Comparison of ENCODE assay signal across 24 cellular contexts in the genomic region with DNA sequence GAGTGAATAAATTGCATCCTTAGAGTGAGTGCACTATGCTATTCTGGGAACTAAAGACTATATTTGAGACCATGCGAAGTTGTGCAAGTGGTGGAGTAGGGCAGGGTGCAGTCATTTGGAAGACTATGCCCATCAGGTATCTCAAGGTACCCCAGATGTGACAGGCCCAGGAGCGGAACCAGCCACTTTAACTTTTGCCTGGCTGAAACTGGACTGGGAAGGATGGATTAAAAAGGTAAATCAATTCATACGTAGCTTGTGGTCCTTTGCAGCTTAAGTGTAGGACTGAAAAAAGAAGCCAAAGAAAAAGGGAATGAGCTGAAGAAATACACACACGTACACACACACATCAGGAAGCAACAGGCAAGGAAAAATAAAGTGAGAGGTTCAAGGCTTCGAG. TPM values are rescaled to one million over a fixed set of nuclear protein-coding genes. Genes with fewer than 3 reads are reported as not detected.
DNase-seq lines count a peak whose midpoint lies in the region; ATAC-seq, FAIRE-seq and TF ChIP-seq lines count a peak whose summit lies in the region.
"Had no signal": no experiment of that assay in that cellular context is flagged by ENCODE, and none has a peak within 500 bp of the region (broad histone marks: within the 10 kb centered on the region; RNA-seq: fewer than 3 reads in every experiment).

No MANE protein-coding gene starts in this region.

- peaks cover 59% of the 10 kb centered on the region for H3K4me1 Mint-ChIP-seq in Calu3 (ENCODE audit: low read depth, unreplicated experiment)
- H3K4me1 Mint-ChIP-seq: CD8-positive, alpha-beta memory T cell had no signal

- H3K27ac Mint-ChIP-seq in Calu3 (ENCODE audit: unreplicated experiment) = peak overlapping the region; percentile 93
- H3K27ac Mint-ChIP-seq: activated CD8-positive, alpha-beta T cell treated with anti-CD3 and anti-CD28 coated beads for 36 hours; CD8-positive, alpha-beta memory T cell had no signal

- H3K4me3 Mint-ChIP-seq in Calu3 (ENCODE audit: low read depth, unreplicated experiment) = peak overlapping the region; percentile 91
- H3K4me3 Mint-ChIP-seq: activated CD8-positive, alpha-beta T cell treated with anti-CD3 and anti-CD28 coated beads for 36 hours; CD8-positive, alpha-beta memory T cell had no signal

- no peak for TF ChIP-seq CTCF in Calu3 (IDR thresholded peaks at IDR 0.05; ENCODE audit: unreplicated experiment)
- TF ChIP-seq CTCF in K562 (IDR thresholded peaks at IDR 0.05 in 2 of 3, conservative IDR thresholded peaks at IDR 0.05 in 1 of 3; ENCODE audit: insufficient read depth in 2 of 3, low read depth in 1 of 3, low read length in 3 of 3) = no peak
- TF ChIP-seq CTCF in esophagus muscularis mucosa (IDR thresholded peaks at IDR 0.05) = no peak

- H3K4me2 ChIP-seq in K562 (ENCODE audit: insufficient read depth, low read length) = peak overlapping the region; percentile 27; the same call in 1 of the 2 replicates

- H3K9ac ChIP-seq in K562 (ENCODE audit: insufficient read depth in 1 of 2, low read depth in 2 of 2, low read length in 2 of 2) = no peak overlapping the region
- H3K9ac ChIP-seq in rectal smooth muscle tissue (ENCODE audit: low read length) = no peak overlapping the region

- intact Hi-C loops in Calu3 (cut with micrococcal nuclease; ENCODE audit: unreplicated experiment) (no loop called here), K562 (cut with micrococcal nuclease) (loop anchor here (5.0 kb wide), 1 partner anchor 103 kb away; no protein-coding TSS in a partner anchor), esophagus muscularis mucosa (cut with DNase I) (no loop called here)

- H3K36me3 ChIP-seq in K562 (ENCODE audit: control insufficient read depth, insufficient read depth, low read length) = no peaks in the 10 kb centered on the region
- no peaks in the 10 kb centered on the region for H3K36me3 ChIP-seq in rectal smooth muscle tissue (ENCODE audit: control insufficient read depth, insufficient read depth, low read length)
- H3K36me3 ChIP-seq in esophagus muscularis mucosa = no peaks in the 10 kb centered on the region
- H3K36me3 ChIP-seq: ovary, SJSA1, tibial artery had no signal

- no peaks in the 10 kb centered on the region for H3K27me3 Mint-ChIP-seq in Calu3 (ENCODE audit: unreplicated experiment)
- H3K27me3 Mint-ChIP-seq: activated CD8-positive, alpha-beta T cell treated with anti-CD3 and anti-CD28 coated beads for 36 hours had no signal

- in situ Hi-C loops in K562 (cut with MboI) = no loop called here

- H3K4me3 ChIP-seq in K562 (no peak overlapping the region), rectal smooth muscle tissue (ENCODE audit: low read length) (peak overlapping the region; percentile 8), esophagus muscularis mucosa (no peak overlapping the region)
- H3K4me3 ChIP-seq: ovary, SJSA1 had no signal

- 7% methylated on average over 5 of the region's 5 CpGs for WGBS in K562 (ENCODE audit: insufficient coverage, low coverage, missing lambda C conversion rate)
- WGBS in esophagus muscularis mucosa = 85% methylated on average over 5 of the region's 5 CpGs

- H3K27me3 ChIP-seq in K562 (ENCODE audit: control insufficient read depth in 2 of 2, insufficient read depth in 2 of 2, low read length in 2 of 2) = no peaks in the 10 kb centered on the region
- no peaks in the 10 kb centered on the region for H3K27me3 ChIP-seq in rectal smooth muscle tissue (ENCODE audit: control insufficient read depth, insufficient read depth, low read length)
- no peaks in the 10 kb centered on the region for H3K27me3 ChIP-seq in esophagus muscularis mucosa
- H3K27me3 ChIP-seq: foreskin keratinocyte, ovary, SJSA1, tibial artery had no signal

- no peak for FAIRE-seq in K562 (lab: Jason Lieb, UNC)
- FAIRE-seq: islet of Langerhans had no signal

- H3K36me3 Mint-ChIP-seq in Calu3 (ENCODE audit: insufficient read depth, unreplicated experiment) = peaks cover 61% of the 10 kb centered on the region
- H3K36me3 Mint-ChIP-seq: CD8-positive, alpha-beta memory T cell had no signal

- TF ChIP-seq EP300 in K562 (IDR thresholded peaks at IDR 0.05; ENCODE audit: low read length) (no peak), esophagus muscularis mucosa (IDR thresholded peaks at IDR 0.05) (no peak)

- no peaks in the 10 kb centered on the region for H3K9me3 Mint-ChIP-seq in Calu3 (ENCODE audit: low read depth, unreplicated experiment)

- ATAC-seq in K562 = no peak
- ATAC-seq: activated CD8-positive, alpha-beta T cell treated with anti-CD3 and anti-CD28 coated beads for 36 hours; foreskin keratinocyte; Panc1; sciatic nerve had no signal

- TF ChIP-seq POLR2A in GM19099 (IDR thresholded peaks at IDR 0.05; ENCODE audit: extremely low read depth, insufficient read length, low read depth) (peak; percentile 29), K562 (conservative IDR thresholded peaks at IDR 0.05) (no peak), esophagus muscularis mucosa (IDR thresholded peaks at IDR 0.05; ENCODE audit: low read depth) (no peak)

- no peak for TF ChIP-seq RAD21 in K562 (CRISPR knock-in tag; conservative IDR thresholded peaks at IDR 0.05 in 1 of 2, IDR thresholded peaks at IDR 0.05 in 1 of 2)

- BruUV-seq in Calu3 (replicated peaks; lab: Mats Ljungman, UMichigan) (no TSS peak), K562 (replicated peaks; lab: Mats Ljungman, UMichigan) (no TSS peak)

- no peak overlapping the region for H2AFZ ChIP-seq in K562 (ENCODE audit: low read depth, low read length)

- DNase-seq in Calu3 (no peak), K562 (ENCODE audit: extremely low read depth in 1 of 4, low spot score in 3 of 4) (no peak), cerebellum (ENCODE audit: low spot score) (no peak), esophagus muscularis mucosa (ENCODE audit: extremely low spot score) (no peak), GM03348 (ENCODE audit: low spot score) (no peak)
- DNase-seq: activated CD8-positive, alpha-beta T cell treated with anti-CD3 and anti-CD28 coated beads for 36 hours; activated naive CD4-positive, alpha-beta T cell treated with Interleukin-2 at 50 U/mL for 16 hours; activated T-cell treated with anti-CD3 and anti-CD28 coated beads, Interleukin-2, amount 50 U/mL, for 1 hour; amniotic stem cell; CD8-positive, alpha-beta memory T cell; DMS79 treated with DMSO at 0.1 percent for 48 hours; foreskin keratinocyte; mammary epithelial cell; NCI-H146; NCI-H774; ovary; T-helper 2 cell; tibial artery had no signal

- POLR2A ChIA-PET in K562 (lab: Yijun Ruan, JAX) = no interaction called here

- no peaks in the 10 kb centered on the region for H3K9me1 ChIP-seq in K562 (ENCODE audit: control insufficient read depth, insufficient read depth, low read length)

- H3K4me1 ChIP-seq in K562 (replicated peaks in 1 of 2; ENCODE audit: control insufficient read depth in 2 of 2, insufficient read depth in 2 of 2, low read length in 2 of 2) = no peaks in the 10 kb centered on the region
- no peaks in the 10 kb centered on the region for H3K4me1 ChIP-seq in rectal smooth muscle tissue (ENCODE audit: control insufficient read depth, insufficient read depth, low read length)
- H3K4me1 ChIP-seq in esophagus muscularis mucosa = no peaks in the 10 kb centered on the region

- H3K9me3 ChIP-seq in K562 (replicated peaks; ENCODE audit: control insufficient read depth, insufficient read depth, low read depth, low read length) (no peaks in the 10 kb centered on the region), esophagus muscularis mucosa (no peaks in the 10 kb centered on the region)
- H3K9me3 ChIP-seq: ovary, SJSA1, tibial artery had no signal

- no peak overlapping the region for H3K27ac ChIP-seq in K562 (ENCODE audit: extremely low read depth, low read depth, low read length)
- H3K27ac ChIP-seq in rectal smooth muscle tissue (ENCODE audit: low read depth, low read length) = no peak overlapping the region
- H3K27ac ChIP-seq in esophagus muscularis mucosa (replicated peaks in 1 of 4) = no peak overlapping the region
- H3K27ac ChIP-seq: ovary, SJSA1, tibial artery had no signal

- H3K79me2 ChIP-seq in K562 (ENCODE audit: control insufficient read depth, insufficient read depth, low read length) = no peaks in the 10 kb centered on the region

- H4K20me1 ChIP-seq in K562 (replicated peaks; ENCODE audit: control insufficient read depth, insufficient read depth, low read length) = no peaks in the 10 kb centered on the region

- CTCF ChIA-PET in Calu3 (lab: Charles Lee) = interaction anchor here (1.2 to 1.6 kb wide), 2 partner anchors 19 to 101 kb away, joined by 4 to 5 read pairs; no protein-coding TSS in a partner anchor
- CTCF ChIA-PET in K562 (lab: Yijun Ruan, JAX; ENCODE audit: low intra/inter-chr PET ratio) = no interaction called here

TF ChIP-seq in K562, 482 proteins besides CTCF, POLR2A, EP300 and RAD21 (continues in another document):
- no peak for TF ChIP-seq ZNF124 (CRISPR knock-in tag; IDR thresholded peaks at IDR 0.05)
- TF ChIP-seq ZNF354B (CRISPR knock-in tag; IDR thresholded peaks at IDR 0.05) = no peak
- TF ChIP-seq FIP1L1 (IDR thresholded peaks at IDR 0.05; ENCODE audit: low read depth, low read length, poor library complexity, severe bottlenecking) = no peak
- no peak for TF ChIP-seq HDAC2 (IDR thresholded peaks at IDR 0.05)
- no peak for TF ChIP-seq GABPA (tag; conservative IDR thresholded peaks at IDR 0.05; ENCODE audit: low read depth)
- no peak for TF ChIP-seq NFATC3 (IDR thresholded peaks at IDR 0.05)

RNA-seq across cellular contexts. Expression of a gene that starts 1.7 kb away (rescaled TPM):
- 64.2 and 78.7 TPM in 2 replicates for total RNA-seq in Calu3 (2022)
- total RNA-seq in K562 (2011; cell fraction: chromatin; rRNA removed; ENCODE audit: low replicate concordance) = 4.0 and 9.1 TPM in 2 replicates
- total RNA-seq in K562 (2011; cell fraction: nucleolus; rRNA removed) = 1.6 and 2.8 TPM in 2 replicates
- 4.9 and 8.3 TPM in 2 replicates for total RNA-seq in K562 (2011; cell fraction: nucleoplasm; rRNA removed)
- 2.6 and 3.4 TPM in 2 replicates for total RNA-seq in K562 (2014; rRNA removed)
- total RNA-seq in K562 (2014; rRNA removed; fragmentation: Illumina TruSeq; extraction: Trizol) = 7.2 and 9.3 TPM in 2 replicates
- total RNA-seq in K562 (2015; rRNA removed; fragmentation: Illumina TruSeq; extraction: Trizol) = 6.4 and 6.8 TPM in 2 replicates
- 5.4 and 5.5 TPM in 2 replicates for total RNA-seq in K562 (2021)
- polyA plus RNA-seq in K562 (2011; rRNA removed) = 11.6 and 11.9 TPM in 2 replicates
- 1.9 and 6.1 TPM in 2 replicates for polyA plus RNA-seq in K562 (2011; cell fraction: cytosol; rRNA removed)
- 2.9 and 6.4 TPM in 2 replicates for polyA plus RNA-seq in K562 (2011; cell fraction: nucleus; rRNA removed)
- 5.5 and 6.2 TPM in 2 replicates for polyA plus RNA-seq in K562 (2012)
- 5.5 TPM in 2 replicates for polyA plus RNA-seq in K562 (2014; fragmentation: Illumina TruSeq; extraction: Trizol)
- polyA plus RNA-seq in K562 (2014; fragmentation: Nextera tagmentation; extraction: Ambion mirVana) = 10 to 100 TPM; 10.3 to 10.7 TPM
- polyA plus RNA-seq in K562 (2014; rRNA removed) = 4.8 and 7.6 TPM in 2 replicates
- 11.3 and 18.8 TPM in 2 replicates for polyA minus RNA-seq in K562 (2011; rRNA and poly(A)+ RNA removed)
- 5.8 and 12.7 TPM in 2 replicates for polyA minus RNA-seq in K562 (2011; cell fraction: cytosol; rRNA and poly(A)+ RNA removed)
- polyA minus RNA-seq in K562 (2011; cell fraction: nucleus; rRNA and poly(A)+ RNA removed) = 7.8 and 23.2 TPM in 2 replicates
- 0.27 TPM for total RNA-seq in cerebellum
- 1 to 10 TPM; 1.2 to 9.4 (median 3.9) TPM for total RNA-seq in esophagus muscularis mucosa
- total RNA-seq: activated CD8-positive, alpha-beta T cell treated with anti-CD3 and anti-CD28 coated beads for 36 hours; SJSA1 had no signal
- polyA plus RNA-seq: CD8-positive, alpha-beta memory T cell had no signal
